In the genomic region with DNA sequence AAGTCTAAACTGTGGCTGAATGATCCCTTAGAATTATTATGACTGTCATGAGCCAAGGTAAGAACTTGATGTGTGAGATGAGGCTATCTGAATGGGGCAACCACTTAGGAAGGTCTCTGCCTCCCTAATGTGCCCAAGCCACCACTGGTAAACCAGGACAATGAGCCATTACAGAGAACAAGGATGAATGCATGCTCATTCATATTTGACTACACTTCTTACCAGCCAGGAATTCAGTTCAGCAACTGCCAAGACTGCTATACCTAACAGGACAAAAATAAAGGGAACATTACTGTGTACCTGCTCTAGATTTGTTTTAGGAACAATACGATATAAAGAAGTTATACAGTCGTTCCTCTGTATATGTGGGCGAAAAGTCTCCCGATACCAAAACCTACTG, we compare ENCODE assay signal across 17 cellular contexts.
"Had no signal": no experiment of that assay in that cellular context is flagged by ENCODE, and none has a peak within 500 bp of the region (broad histone marks: within the 10 kb centered on the region; RNA-seq: fewer than 3 reads in every experiment).

No MANE protein-coding gene starts in this region.

- H3K36me3 ChIP-seq: ovary, thyroid gland had no signal

- DNase-seq: activated CD4-positive, alpha-beta T cell treated with anti-CD3 and anti-CD28 coated beads, Interleukin-2, amount 10 ng/mL, durations not matched to agents 7 days and 5 days; activated CD8-positive, alpha-beta memory T cell treated with anti-CD3 and anti-CD28 coated beads, Interleukin-2, amount 50 U/mL, for 4 hours; activated effector memory CD4-positive, alpha-beta T cell treated with Interleukin-2 at 50 U/mL for 16 hours; activated naive CD4-positive, alpha-beta T cell treated with anti-CD3 and anti-CD28 coated beads, Interleukin-2, amount 50 U/mL, for 16 hours; activated T-cell treated with anti-CD3 and anti-CD28 coated beads, Interleukin-2, amount 50 U/mL, for 48 hours; caudate nucleus; endodermal cell; foreskin keratinocyte; glutamatergic neuron; kidney; ovary; stimulated activated CD4-positive, alpha-beta T cell treated with anti-CD3 and anti-CD28 coated beads, Interleukin-12 subunit alpha, Interleukin-12 subunit beta, amount 100 ng/mL, for 4 hours; stimulated activated CD4-positive, alpha-beta T cell treated with anti-CD3 and anti-CD28 coated beads, Interleukin-1b, Interleukin-23, amount 100 ng/mL, for 48 hours; stimulated activated CD8-positive, alpha-beta memory T cell treated with anti-CD3 and anti-CD28 coated beads, Interleukin-4, amount 100 ng/mL, for 48 hours; stimulated activated naive CD4-positive, alpha-beta T cell; thyroid gland had no signal

- H3K27me3 ChIP-seq: foreskin keratinocyte, ovary, thyroid gland had no signal

- ATAC-seq: foreskin keratinocyte had no signal

- H3K27ac ChIP-seq: epithelial cell of prostate, foreskin keratinocyte, ovary, thyroid gland had no signal

- H3K4me1 ChIP-seq: foreskin keratinocyte had no signal

- H3K4me3 ChIP-seq: ovary, thyroid gland had no signal

- H3K9me3 ChIP-seq: ovary, thyroid gland had no signal
